In the genomic region with DNA sequence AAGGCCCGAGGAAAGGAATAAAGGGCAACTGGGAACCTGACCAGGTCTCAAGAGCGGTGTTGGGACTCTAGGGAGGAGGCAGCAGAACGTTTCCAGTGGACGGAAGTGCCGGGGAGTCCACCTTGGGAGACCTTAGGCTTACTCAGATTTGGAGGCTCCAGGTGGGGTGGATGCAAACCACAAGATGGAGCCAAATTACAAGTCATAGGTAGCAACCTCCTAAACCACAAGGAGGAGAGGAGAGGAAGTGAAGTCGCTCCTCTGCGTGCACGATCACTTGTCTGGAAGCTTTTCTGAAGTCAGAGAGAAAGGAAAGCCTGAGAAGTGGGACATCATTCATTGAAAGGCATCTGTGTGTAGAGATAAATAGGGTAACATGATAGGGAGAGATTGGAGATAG, we compare ENCODE assay signal across 10 cellular contexts. TPM values are rescaled to one million over a fixed set of nuclear protein-coding genes. Genes with fewer than 3 reads are reported as not detected.
DNase-seq lines count a peak whose midpoint lies in the region; ATAC-seq and TF ChIP-seq lines count a peak whose summit lies in the region.
"Had no signal": no experiment of that assay in that cellular context is flagged by ENCODE, and none has a peak within 500 bp of the region (broad histone marks: within the 10 kb centered on the region; RNA-seq: fewer than 3 reads in every experiment).

No MANE protein-coding gene starts in this region.

- no TSS peak for BruUV-seq in MCF 10A (replicated peaks; lab: Mats Ljungman, UMichigan)

- TF ChIP-seq POLR2A in breast epithelium (IDR thresholded peaks at IDR 0.05), result no peak

- TF ChIP-seq CTCF in MCF 10A (IDR thresholded peaks at IDR 0.05; ENCODE audit: unreplicated experiment) (no peak), breast epithelium (IDR thresholded peaks at IDR 0.05) (no peak)

- ATAC-seq in stimulated activated naive CD8-positive, alpha-beta T cell treated with anti-CD3 and anti-CD28 coated beads, Interleukin-15, amount 100 ng/mL, for 72 hours, result peak; percentile 73
- no peak for ATAC-seq in GM18873 (IDR thresholded peaks at IDR 0.05; ENCODE audit: low FRiP score, unreplicated experiment)
- ATAC-seq in GM21390 (IDR thresholded peaks at IDR 0.05; ENCODE audit: unreplicated experiment), result no peak

- DNase-seq in MCF 10A (ENCODE audit: unreplicated experiment) (peak; percentile 38), breast epithelium (ENCODE audit: low spot score in 2 of 2) (no peak), NCI-H524 (lab: John Stamatoyannopoulos, UW) (peak; percentile 16 to 58), dermis blood vessel endothelial cell (peak; percentile 27), superior temporal gyrus (ENCODE audit: extremely low spot score) (no peak)
- no peak for DNase-seq in stimulated activated naive CD8-positive, alpha-beta T cell treated with anti-CD3 and anti-CD28 coated beads, Interleukin-15, amount 100 ng/mL, for 72 hours

- CTCF ChIA-PET in MCF 10A (lab: Yijun Ruan, JAX), result interaction anchor here (0.6 to 2.0 kb wide), 7 partner anchors 10 to 345 kb away, joined by 3 to 8 read pairs (median 4); no protein-coding TSS in a partner anchor

- intact Hi-C loops in MCF 10A (cut with micrococcal nuclease) (no loop called here), breast epithelium (cut with DNase I; ENCODE audit: low total_unique reads) (no loop called here)

- no peaks in the 10 kb centered on the region for H3K27me3 ChIP-seq in breast epithelium

- no peaks in the 10 kb centered on the region for H3K4me1 Mint-ChIP-seq in MCF 10A (ENCODE audit: insufficient read depth, unreplicated experiment)
- peaks cover 11% of the 10 kb centered on the region for H3K4me1 Mint-ChIP-seq in stimulated activated naive CD8-positive, alpha-beta T cell treated with anti-CD3 and anti-CD28 coated beads, Interleukin-15, amount 100 ng/mL, for 72 hours

- no peaks in the 10 kb centered on the region for H3K9me3 ChIP-seq in breast epithelium
- H3K9me3 ChIP-seq: neutrophil, thoracic aorta had no signal

- H3K4me1 ChIP-seq in breast epithelium, result no peaks in the 10 kb centered on the region

- H3K27ac ChIP-seq in breast epithelium, result no peak overlapping the region
- H3K27ac ChIP-seq: neutrophil, thoracic aorta had no signal

- no peaks in the 10 kb centered on the region for H3K9me3 Mint-ChIP-seq in MCF 10A (ENCODE audit: unreplicated experiment)
- H3K9me3 Mint-ChIP-seq in stimulated activated naive CD8-positive, alpha-beta T cell treated with anti-CD3 and anti-CD28 coated beads, Interleukin-15, amount 100 ng/mL, for 72 hours, result no peaks in the 10 kb centered on the region

- H3K36me3 ChIP-seq in breast epithelium, result no peaks in the 10 kb centered on the region
- H3K36me3 ChIP-seq: neutrophil, thoracic aorta had no signal

- POLR2A ChIA-PET in MCF 10A (lab: Yijun Ruan, JAX), result no interaction called here

- H3K36me3 Mint-ChIP-seq in MCF 10A (ENCODE audit: insufficient read depth, unreplicated experiment), result no peaks in the 10 kb centered on the region

- H3K4me3 ChIP-seq in breast epithelium, result no peak overlapping the region
- H3K4me3 ChIP-seq: thoracic aorta had no signal

- no peak overlapping the region for H3K4me3 Mint-ChIP-seq in MCF 10A (ENCODE audit: unreplicated experiment)
- H3K4me3 Mint-ChIP-seq in stimulated activated naive CD8-positive, alpha-beta T cell treated with anti-CD3 and anti-CD28 coated beads, Interleukin-15, amount 100 ng/mL, for 72 hours, result peak overlapping the region; percentile 25 to 59

- H3K27me3 Mint-ChIP-seq in MCF 10A (ENCODE audit: insufficient read depth, unreplicated experiment), result peaks cover 86% of the 10 kb centered on the region
- peaks cover 21% of the 10 kb centered on the region for H3K27me3 Mint-ChIP-seq in stimulated activated naive CD8-positive, alpha-beta T cell treated with anti-CD3 and anti-CD28 coated beads, Interleukin-15, amount 100 ng/mL, for 72 hours

- no peak overlapping the region for H3K27ac Mint-ChIP-seq in MCF 10A (ENCODE audit: low read depth, unreplicated experiment)
- H3K27ac Mint-ChIP-seq in stimulated activated naive CD8-positive, alpha-beta T cell treated with anti-CD3 and anti-CD28 coated beads, Interleukin-15, amount 100 ng/mL, for 72 hours, result no peak overlapping the region

RNA-seq across cellular contexts. Expression of a gene that starts 9.3 kb away (rescaled TPM):
- total RNA-seq in MCF 10A (2022), result not detected in 2 replicates
- 1 to 10 TPM; 2.1 to 5.7 (median 3.3) TPM for total RNA-seq in breast epithelium
- not detected in 2 replicates for total RNA-seq in dermis blood vessel endothelial cell

RNA-seq across cellular contexts. Expression of a gene that starts 31.7 kb away (rescaled TPM):
- total RNA-seq in MCF 10A (2022) (201 and 223 TPM in 2 replicates), breast epithelium (100 to 1,000 TPM; 111 to 159 (median 122) TPM), dermis blood vessel endothelial cell (60.2 and 86.7 TPM in 2 replicates)

RNA-seq across cellular contexts. Expression of a gene that starts 47.2 kb away (rescaled TPM):
- total RNA-seq in MCF 10A (2022) (2.4 and 2.9 TPM in 2 replicates), breast epithelium (10 to 100 TPM; 28.5 to 41.9 (median 30.9) TPM), dermis blood vessel endothelial cell (1.2 and 1.7 TPM in 2 replicates)

RNA-seq across cellular contexts. Expression of a gene that starts 59.2 kb away (rescaled TPM):
- total RNA-seq in MCF 10A (2022) (not detected in 2 replicates), breast epithelium (10 to 100 TPM; 16.4 to 52.0 (median 34.6) TPM), dermis blood vessel endothelial cell (1.0 and 2.9 TPM in 2 replicates)

Comparison
In these comparisons a context has a peak if more than half of its experiments do, and no peak if none do; other contexts are left out.
1. DNase-seq: peak in MCF 10A (single experiment), NCI-H524 (2 of 2) and dermis blood vessel endothelial cell (single experiment); none in breast epithelium (0 of 2), stimulated activated naive CD8-positive, alpha-beta T cell treated with anti-CD3 and anti-CD28 coated beads, Interleukin-15, amount 100 ng/mL, for 72 hours (0 of 2) and superior temporal gyrus (single experiment).